In genomic region chr16:4685776-4686496, GRCh38 we compare ENCODE assay signal across 21 cellular contexts.
"Had no signal": no experiment of that assay in that cellular context is flagged by ENCODE, and none has a peak within 500 bp of the region (broad histone marks: within the 10 kb centered on the region; RNA-seq: fewer than 3 reads in every experiment).

No MANE protein-coding gene starts in this region.

- H3K27me3 ChIP-seq: heart left ventricle, tibial artery had no signal

- DNase-seq: activated CD4-positive, alpha-beta T cell treated with anti-CD3 and anti-CD28 coated beads, Interleukin-2, amount 10 ng/mL, durations not matched to agents 7 days and 5 days; activated CD8-positive, alpha-beta memory T cell treated with anti-CD3 and anti-CD28 coated beads, Interleukin-2, amount 50 U/mL, for 4 hours; activated effector memory CD4-positive, alpha-beta T cell treated with anti-CD3 and anti-CD28 coated beads, Interleukin-2, amount 50 U/mL, for 16 hours; activated naive CD4-positive, alpha-beta T cell treated with anti-CD3 and anti-CD28 coated beads, Interleukin-2, amount 50 U/mL, for 16 hours; activated naive CD8-positive, alpha-beta T cell treated with anti-CD3 and anti-CD28 coated beads, Interleukin-2, amount 50 U/mL, for 24 hours; activated T-cell treated with anti-CD3 and anti-CD28 coated beads, Interleukin-2, amount 50 U/mL, for 72 hours; cerebellar nuclear complex; cortex of kidney; kidney; mammary epithelial cell; naive thymus-derived CD8-positive, alpha-beta T cell; SK-N-SH; stimulated activated CD4-positive, alpha-beta T cell treated with anti-CD3 and anti-CD28 coated beads, Interleukin-4, amount 100 ng/mL, for 24 hours; tibial artery had no signal

- H3K27ac ChIP-seq: epithelial cell of prostate, heart left ventricle, tibial artery, VCaP had no signal

- H3K27ac Mint-ChIP-seq: activated CD4-positive, alpha-beta T cell treated with anti-CD3 and anti-CD28 coated beads, Interleukin-2, amount 10 ng/mL, durations not matched to agents 7 days and 5 days; activated naive CD8-positive, alpha-beta T cell treated with anti-CD3 and anti-CD28 coated beads, Interleukin-2, amount 50 U/mL, for 24 hours; activated T-cell treated with anti-CD3 and anti-CD28 coated beads, Interleukin-2, amount 50 U/mL, for 72 hours; mesothelial cell of epicardium; stimulated activated naive CD8-positive, alpha-beta T cell treated with anti-CD3 and anti-CD28 coated beads, Interleukin-15, Interleukin-2, amounts not matched to agents 100 ng/mL and 50 ng/mL, for 24 hours had no signal

- H3K4me3 Mint-ChIP-seq: activated CD4-positive, alpha-beta T cell treated with anti-CD3 and anti-CD28 coated beads, Interleukin-2, amount 10 ng/mL, durations not matched to agents 7 days and 5 days; activated naive CD8-positive, alpha-beta T cell treated with anti-CD3 and anti-CD28 coated beads, Interleukin-2, amount 50 U/mL, for 24 hours; activated T-cell treated with anti-CD3 and anti-CD28 coated beads, Interleukin-2, amount 50 U/mL, for 72 hours; endodermal cell; mesothelial cell of epicardium; naive thymus-derived CD8-positive, alpha-beta T cell; stimulated activated naive CD8-positive, alpha-beta T cell treated with anti-CD3 and anti-CD28 coated beads, Interleukin-15, Interleukin-2, amounts not matched to agents 100 ng/mL and 50 ng/mL, for 24 hours had no signal

- H3K27me3 Mint-ChIP-seq: activated CD4-positive, alpha-beta T cell treated with anti-CD3 and anti-CD28 coated beads, Interleukin-2, amount 10 ng/mL, durations not matched to agents 7 days and 5 days; activated naive CD8-positive, alpha-beta T cell treated with anti-CD3 and anti-CD28 coated beads, Interleukin-2, amount 50 U/mL, for 24 hours; naive thymus-derived CD8-positive, alpha-beta T cell; stimulated activated naive CD8-positive, alpha-beta T cell treated with anti-CD3 and anti-CD28 coated beads, Interleukin-15, Interleukin-2, amounts not matched to agents 100 ng/mL and 50 ng/mL, for 24 hours had no signal

- ATAC-seq: activated CD4-positive, CD25-positive, alpha-beta regulatory T cell treated with anti-CD3 and anti-CD28 coated beads, Interleukin-2, amount 50 U/mL, for 24 hours; activated naive CD8-positive, alpha-beta T cell treated with anti-CD3 and anti-CD28 coated beads, Interleukin-2, amount 50 U/mL, for 24 hours; activated T-cell treated with anti-CD3 and anti-CD28 coated beads, Interleukin-2, amount 50 U/mL, for 72 hours; heart left ventricle; naive thymus-derived CD8-positive, alpha-beta T cell had no signal

- H3K4me1 Mint-ChIP-seq: endodermal cell had no signal

- H3K9me3 ChIP-seq: heart left ventricle, SK-N-SH, tibial artery had no signal

- H3K9me3 Mint-ChIP-seq: activated CD4-positive, alpha-beta T cell treated with anti-CD3 and anti-CD28 coated beads, Interleukin-2, amount 10 ng/mL, durations not matched to agents 7 days and 5 days; activated naive CD8-positive, alpha-beta T cell treated with anti-CD3 and anti-CD28 coated beads, Interleukin-2, amount 50 U/mL, for 24 hours; activated T-cell treated with anti-CD3 and anti-CD28 coated beads, Interleukin-2, amount 50 U/mL, for 72 hours; endodermal cell; mesothelial cell of epicardium; naive thymus-derived CD8-positive, alpha-beta T cell; stimulated activated naive CD8-positive, alpha-beta T cell treated with anti-CD3 and anti-CD28 coated beads, Interleukin-15, Interleukin-2, amounts not matched to agents 100 ng/mL and 50 ng/mL, for 24 hours had no signal

- H3K4me3 ChIP-seq: heart left ventricle, tibial artery had no signal
